Comparison of ENCODE assay signal across 11 cellular contexts in genomic region chrX:68945603-68946228, GRCh38.
DNase-seq lines count a peak whose midpoint lies in the region; ATAC-seq, FAIRE-seq and TF ChIP-seq lines count a peak whose summit lies in the region.
"Had no signal": no experiment of that assay in that cellular context is flagged by ENCODE, and none has a peak within 500 bp of the region (broad histone marks: within the 10 kb centered on the region; RNA-seq: fewer than 3 reads in every experiment).

No MANE protein-coding gene starts in this region.

- H3K18ac ChIP-seq in H1 (ENCODE audit: extremely low read depth, low read length), result no peak overlapping the region

- no peak overlapping the region for H2AK5ac ChIP-seq in H1 (ENCODE audit: low read depth, low read length)

- FAIRE-seq in H1 (lab: Jason Lieb, UNC), result peak; percentile 75

- peak; percentile 29 to 56; a peak in 3 of 4 replicates for TF ChIP-seq RAD21 in H1 (IDR thresholded peaks at IDR 0.05 in 1 of 2, conservative IDR thresholded peaks at IDR 0.05 in 1 of 2; ENCODE audit: low read depth in 2 of 2, low read length in 2 of 2)

- TF ChIP-seq CTCF in GM12873 (IDR thresholded peaks at IDR 0.05; ENCODE audit: insufficient read depth, low read depth, low read length, missing control alignments) (peak; percentile 49), NB4 (IDR thresholded peaks at IDR 0.05; ENCODE audit: low read depth, low read length) (no peak), H1 (IDR thresholded peaks at IDR 0.05; ENCODE audit: control extremely low read depth in 1 of 3, insufficient read depth in 1 of 3, low read depth in 1 of 3, low read length in 3 of 3) (peak; percentile 42 to 60 (median 54)), omental fat pad (IDR thresholded peaks at IDR 0.05) (no peak)

- no peak overlapping the region for H3K27ac ChIP-seq in H1 (ENCODE audit: low read depth, low read length)
- H3K27ac ChIP-seq: Peyer's patch, thyroid gland had no signal

- H2BK120ac ChIP-seq in H1 (replicated peaks; ENCODE audit: low read depth, low read length), result no peak overlapping the region

- WGBS in H1 (ENCODE audit: extremely low coverage in 1 of 2, insufficient coverage in 1 of 2, insufficient read length in 1 of 2, insufficient replicate concordance in 2 of 2, low coverage in 1 of 2, low lambda C conversion rate in 2 of 2, missing lambda C conversion rate in 1 of 2), 2 experiments, result 76% methylated on average over 9 of the region's 10 CpGs; no CpG with 5 or more reads in 1 of the 2 experiments

- no peaks in the 10 kb centered on the region for H3K79me1 ChIP-seq in H1 (ENCODE audit: low read depth, low read length)

- H3K4ac ChIP-seq in H1 (replicated peaks; ENCODE audit: insufficient read length, low read depth, low read length), result no peak overlapping the region

- DNase-seq in NB4 (ENCODE audit: low read depth), result peak; percentile 11
- DNase-seq in H1 (ENCODE audit: low read depth in 1 of 2, low spot score in 2 of 2), result peak in 1 of 2 experiments; percentile 53
- DNase-seq in omental fat pad (ENCODE audit: low spot score), result no peak
- DNase-seq in NCI-H1436 treated with DMSO at 0.1 percent for 48 hours (lab: John Stamatoyannopoulos, UW), result no peak
- DNase-seq: activated T-cell treated with anti-CD3 and anti-CD28 coated beads, Interleukin-2, amount 50 U/mL, for 4 hours; Peyer's patch; thyroid gland had no signal

- H3K4me2 ChIP-seq in H1 (ENCODE audit: insufficient read depth in 1 of 2, low read depth in 2 of 2, low read length in 2 of 2), result no peak overlapping the region

- no peak overlapping the region for H3K9ac ChIP-seq in H1 (replicated peaks in 1 of 4; ENCODE audit: extremely low read depth in 1 of 4, low read depth in 3 of 4, low read length in 3 of 4)

- H3K23me2 ChIP-seq in H1 (ENCODE audit: low read depth, low read length), result no peaks in the 10 kb centered on the region; the same call in 1 of the 2 replicates

- no peak overlapping the region for H4K8ac ChIP-seq in H1 (ENCODE audit: extremely low read depth, insufficient read depth, low read length)

- H2AFZ ChIP-seq in H1 (ENCODE audit: low read length), result no peak overlapping the region

- CTCF ChIA-PET in H1 (lab: Charles Lee; ENCODE audit: partially characterized antibody), result interaction anchor here (0.7 to 5.0 kb wide), 23 partner anchors 9 to 258 kb away, joined by 3 to 40 read pairs (median 5); partner anchors contain the start of gene EFNB1

- H4K91ac ChIP-seq in H1 (replicated peaks; ENCODE audit: insufficient read length, low read length), result no peak overlapping the region

- H3K36me3 ChIP-seq in H1 (ENCODE audit: control insufficient read depth in 2 of 4, insufficient read depth in 4 of 4, low read length in 3 of 4), result no peaks in the 10 kb centered on the region
- H3K36me3 ChIP-seq: Peyer's patch, thyroid gland had no signal

- no peak overlapping the region for H2BK15ac ChIP-seq in H1 (ENCODE audit: low read length)

- H3K27me3 ChIP-seq in H1 (replicated peaks in 1 of 4; ENCODE audit: control insufficient read depth in 3 of 4, extremely low read depth in 1 of 4, insufficient read depth in 3 of 4, low read length in 3 of 4), result no peaks in the 10 kb centered on the region
- H3K27me3 ChIP-seq: Peyer's patch, thyroid gland had no signal

- POLR2A ChIA-PET in H1 (lab: Charles Lee; ENCODE audit: partially characterized antibody), result no interaction called here

- no peak overlapping the region for H2BK5ac ChIP-seq in H1 (ENCODE audit: low read depth, low read length)

- no peak overlapping the region for H2BK20ac ChIP-seq in H1 (ENCODE audit: low read length)

- no peak overlapping the region for H4K5ac ChIP-seq in H1 (ENCODE audit: insufficient read length, low read depth, low read length)

- no peaks in the 10 kb centered on the region for H3K9me3 ChIP-seq in H1 (ENCODE audit: insufficient read depth in 2 of 2, low read depth in 1 of 2, low read length in 1 of 2)
- H3K9me3 ChIP-seq: Peyer's patch, thyroid gland had no signal

- no peak overlapping the region for H2BK12ac ChIP-seq in H1 (ENCODE audit: low read depth, low read length)

- ATAC-seq in omental fat pad (ENCODE audit: low FRiP score) (peak; percentile 58), GM21515 (IDR thresholded peaks at IDR 0.05; ENCODE audit: unreplicated experiment) (no peak), GM18505 (IDR thresholded peaks at IDR 0.05; ENCODE audit: unreplicated experiment) (no peak)
- ATAC-seq: activated T-cell treated with anti-CD3 and anti-CD28 coated beads, Interleukin-2, amount 50 U/mL, for 4 hours had no signal

- H3K4me1 ChIP-seq in H1 (replicated peaks in 1 of 4; ENCODE audit: control insufficient read depth in 3 of 4, insufficient read depth in 4 of 4, low read length in 3 of 4), result 0 out of 7 replicates have a peak, but pooled peaks cover 0 to 1% (median 0%) of the 10 kb centered on the region in 4 experiments
- H3K4me1 ChIP-seq: Peyer's patch, thyroid gland had no signal

- H3K23ac ChIP-seq in H1 (ENCODE audit: insufficient read length), result no peak overlapping the region

- TF ChIP-seq POLR2A in NB4 (IDR thresholded peaks at IDR 0.05; ENCODE audit: extremely low read depth, insufficient read length) (no peak), H1 (IDR thresholded peaks at IDR 0.05; ENCODE audit: control extremely low read depth in 1 of 2, low read depth in 2 of 2, low read length in 2 of 2) (no peak), GM18505 (IDR thresholded peaks at IDR 0.05; ENCODE audit: borderline replicate concordance, extremely low read depth, insufficient read depth, insufficient read length) (no peak)

- no peaks in the 10 kb centered on the region for H4K20me1 ChIP-seq in H1 (replicated peaks in 1 of 2; ENCODE audit: control insufficient read depth in 1 of 2, insufficient read depth in 2 of 2, low read length in 2 of 2)

- H3K4me3 ChIP-seq in NB4 (ENCODE audit: low read depth, low read length) (no peak overlapping the region), H1 (ENCODE audit: extremely low read depth in 1 of 4, insufficient read depth in 2 of 4, low read depth in 3 of 4, low read length in 4 of 4) (no peak overlapping the region)
- H3K4me3 ChIP-seq: Peyer's patch, skin epidermis, thyroid gland had no signal

- H3K56ac ChIP-seq in H1 (replicated peaks; ENCODE audit: insufficient read length, low read depth, low read length), result no peak overlapping the region

- H3K14ac ChIP-seq in H1 (ENCODE audit: insufficient read length), result no peak overlapping the region

- no peak for TF ChIP-seq EP300 in H1 (IDR thresholded peaks at IDR 0.05; ENCODE audit: borderline replicate concordance in 1 of 2, low read depth in 2 of 2, low read length in 2 of 2)

- no peaks in the 10 kb centered on the region for H3K79me2 ChIP-seq in H1 (ENCODE audit: control insufficient read depth in 1 of 2, insufficient read depth in 2 of 2, low read length in 2 of 2)

TF ChIP-seq in H1, 55 proteins besides CTCF, POLR2A, EP300 and RAD21:
- 0 out of 2 replicates have a peak, but pooled peaks have one; percentile 13 for TF ChIP-seq MAX (IDR thresholded peaks at IDR 0.05)
- no peak for TF ChIP-seq CTBP2 (IDR thresholded peaks at IDR 0.05; ENCODE audit: borderline replicate concordance, insufficient read depth, insufficient read length, low read length)

Comparison
In these comparisons a context has a peak if more than half of its experiments do, and no peak if none do; other contexts are left out.
1. CTCF ChIP-seq: peak in GM12873 (single experiment) and H1 (3 of 3); none in NB4 (single experiment) and omental fat pad (0 of 3).